15 cellular contexts compared by ENCODE assay signal in genomic region chr2:55025082-55025481, GRCh38. TPM values are rescaled to one million over a fixed set of nuclear protein-coding genes. Genes with fewer than 3 reads are reported as not detected.
DNase-seq lines count a peak whose midpoint lies in the region; ATAC-seq, FAIRE-seq and TF ChIP-seq lines count a peak whose summit lies in the region.
"Had no signal": no experiment of that assay in that cellular context is flagged by ENCODE, and none has a peak within 500 bp of the region (broad histone marks: within the 10 kb centered on the region; RNA-seq: fewer than 3 reads in every experiment).

No MANE protein-coding gene starts in this region.

- H4K20me1 ChIP-seq in MM.1S (ENCODE audit: insufficient read depth, low read length): no peaks in the 10 kb centered on the region; the same call in none of the 2 replicates

- ATAC-seq in HG02642 (IDR thresholded peaks at IDR 0.05; ENCODE audit: poor library complexity, unreplicated experiment) (peak; percentile 74), GM18870 (IDR thresholded peaks at IDR 0.05; ENCODE audit: unreplicated experiment) (no peak)
- peak; percentile 79 to 84 for ATAC-seq in stimulated activated naive B cell treated with anti-CD40 and anti-IgM and Interleukin-4, amounts not matched to agents 10 μg/mL and 1 μg/mL and 100 μg/mL, for 72 hours (replicated peaks)
- no peak for ATAC-seq in activated CD8-positive, alpha-beta memory T cell treated with anti-CD3 and anti-CD28 coated beads, Interleukin-2, amount 10 ng/mL, durations not matched to agents 7 days and 5 days
- ATAC-seq: GM23338 had no signal

- peaks cover 8 to 12% of the 10 kb centered on the region in 2 donors for H3K4me1 Mint-ChIP-seq in stimulated activated naive B cell treated with anti-CD40 and anti-IgM and Interleukin-4, amounts not matched to agents 10 μg/mL and 1 μg/mL and 100 μg/mL, for 72 hours
- H3K4me1 Mint-ChIP-seq in activated CD8-positive, alpha-beta memory T cell treated with anti-CD3 and anti-CD28 coated beads, Interleukin-2, amount 10 ng/mL, durations not matched to agents 7 days and 5 days: peaks cover 2% of the 10 kb centered on the region

- no peak for TF ChIP-seq CTCF in MM.1S (IDR thresholded peaks at IDR 0.05; ENCODE audit: low read length)

- no peak overlapping the region for H3K4me3 ChIP-seq in MM.1S (ENCODE audit: low read length)
- H3K4me3 ChIP-seq: GM23338, lung had no signal

- no peak overlapping the region for H2AFZ ChIP-seq in MM.1S (ENCODE audit: low read length)
- H2AFZ ChIP-seq: GM23338, parathyroid adenoma had no signal

- no peaks in the 10 kb centered on the region for H3K9me3 ChIP-seq in MM.1S (replicated peaks; ENCODE audit: insufficient read depth, low read length)

- 0 out of 2 replicates have a peak overlapping the region, but pooled peaks have one; percentile 4 for H3K4me2 ChIP-seq in MM.1S (ENCODE audit: low read depth, low read length)

- H3K9me2 ChIP-seq in MM.1S (replicated peaks; ENCODE audit: insufficient read depth, low read length): no peaks in the 10 kb centered on the region

- DNase-seq in GM19239 (ENCODE audit: insufficient read length, low spot score) (no peak), MM.1S (no peak), NCI-H2227 treated with DMSO at 0.1 percent for 48 hours (lab: John Stamatoyannopoulos, UW) (no peak)
- no peak for DNase-seq in stimulated activated naive B cell treated with anti-CD40 and anti-IgM and Interleukin-4, amounts not matched to agents 10 μg/mL and 1 μg/mL and 100 μg/mL, for 72 hours
- no peak for DNase-seq in activated CD8-positive, alpha-beta memory T cell treated with anti-CD3 and anti-CD28 coated beads, Interleukin-2, amount 10 ng/mL, durations not matched to agents 7 days and 5 days
- DNase-seq: hypothalamus; NCI-H446 treated with DMSO at 0.1 percent for 48 hours; Right ventricle myocardium superior; stimulated activated CD4-positive, alpha-beta T cell treated with anti-CD3 and anti-CD28 coated beads, Interleukin-2, amount 100 ng/mL, for 24 hours had no signal

- no peaks in the 10 kb centered on the region for H3F3A ChIP-seq in MM.1S (ENCODE audit: insufficient read depth, low read length)

- H3K27ac ChIP-seq in MM.1S (ENCODE audit: low read length): no peak overlapping the region
- H3K27ac ChIP-seq: HL-60, parathyroid adenoma had no signal

- H3K27ac Mint-ChIP-seq in stimulated activated naive B cell treated with anti-CD40 and anti-IgM and Interleukin-4, amounts not matched to agents 10 μg/mL and 1 μg/mL and 100 μg/mL, for 72 hours: no peak overlapping the region
- H3K27ac Mint-ChIP-seq in activated CD8-positive, alpha-beta memory T cell treated with anti-CD3 and anti-CD28 coated beads, Interleukin-2, amount 10 ng/mL, durations not matched to agents 7 days and 5 days: no peak overlapping the region
- H3K27ac Mint-ChIP-seq: GM23338 had no signal

- H3K9me3 Mint-ChIP-seq in stimulated activated naive B cell treated with anti-CD40 and anti-IgM and Interleukin-4, amounts not matched to agents 10 μg/mL and 1 μg/mL and 100 μg/mL, for 72 hours: no peaks in the 10 kb centered on the region
- H3K9me3 Mint-ChIP-seq in activated CD8-positive, alpha-beta memory T cell treated with anti-CD3 and anti-CD28 coated beads, Interleukin-2, amount 10 ng/mL, durations not matched to agents 7 days and 5 days (ENCODE audit: low read depth): no peaks in the 10 kb centered on the region
- H3K9me3 Mint-ChIP-seq: GM23338 had no signal

- H3K36me3 ChIP-seq in MM.1S (replicated peaks; ENCODE audit: insufficient read depth, low read length): no peaks in the 10 kb centered on the region

- H3K27me3 Mint-ChIP-seq in stimulated activated naive B cell treated with anti-CD40 and anti-IgM and Interleukin-4, amounts not matched to agents 10 μg/mL and 1 μg/mL and 100 μg/mL, for 72 hours: no peaks in the 10 kb centered on the region
- no peaks in the 10 kb centered on the region for H3K27me3 Mint-ChIP-seq in activated CD8-positive, alpha-beta memory T cell treated with anti-CD3 and anti-CD28 coated beads, Interleukin-2, amount 10 ng/mL, durations not matched to agents 7 days and 5 days

- H3K9ac ChIP-seq in MM.1S (ENCODE audit: low read length): no peak overlapping the region
- H3K9ac ChIP-seq: parathyroid adenoma had no signal

- peaks cover 0 to 9% of the 10 kb centered on the region in 2 donors for H3K36me3 Mint-ChIP-seq in stimulated activated naive B cell treated with anti-CD40 and anti-IgM and Interleukin-4, amounts not matched to agents 10 μg/mL and 1 μg/mL and 100 μg/mL, for 72 hours
- H3K36me3 Mint-ChIP-seq in activated CD8-positive, alpha-beta memory T cell treated with anti-CD3 and anti-CD28 coated beads, Interleukin-2, amount 10 ng/mL, durations not matched to agents 7 days and 5 days: peaks cover 4% of the 10 kb centered on the region

- peaks cover 80% of the 10 kb centered on the region for H3K79me2 ChIP-seq in MM.1S (ENCODE audit: low read length)

- peaks cover 19% of the 10 kb centered on the region for H3K4me1 ChIP-seq in MM.1S (ENCODE audit: low read length)
- H3K4me1 ChIP-seq: parathyroid adenoma had no signal

- peak; percentile 57 for FAIRE-seq in GM19239 (lab: Jason Lieb, UNC)

- peak overlapping the region in 1 of 2 donors; percentile 7 for H3K4me3 Mint-ChIP-seq in stimulated activated naive B cell treated with anti-CD40 and anti-IgM and Interleukin-4, amounts not matched to agents 10 μg/mL and 1 μg/mL and 100 μg/mL, for 72 hours
- H3K4me3 Mint-ChIP-seq in activated CD8-positive, alpha-beta memory T cell treated with anti-CD3 and anti-CD28 coated beads, Interleukin-2, amount 10 ng/mL, durations not matched to agents 7 days and 5 days: no peak overlapping the region
- H3K4me3 Mint-ChIP-seq: GM23338 had no signal

- CTCF ChIA-PET in activated CD8-positive, alpha-beta memory T cell treated with anti-CD3 and anti-CD28 coated beads, Interleukin-2, amount 10 ng/mL, durations not matched to agents 7 days and 5 days (lab: Charles Lee): interaction anchor here (1.6 kb wide), 1 partner anchor 149 kb away, joined by 6 read pairs; no protein-coding TSS in a partner anchor

- H3K27me3 ChIP-seq in MM.1S (replicated peaks; ENCODE audit: insufficient read depth, low read length): no peaks in the 10 kb centered on the region

RNA-seq across cellular contexts. Expression of gene RTN4, which starts 25.2 kb away (rescaled TPM):
- total RNA-seq in activated CD8-positive, alpha-beta memory T cell treated with anti-CD3 and anti-CD28 coated beads, Interleukin-2, amount 10 ng/mL, durations not matched to agents 7 days and 5 days: 10 to 100 TPM; 71.6 to 88.0 TPM

Comparison
In these comparisons a context has a peak if more than half of its experiments do, and no peak if none do; other contexts are left out.
1. ATAC-seq: peak in HG02642 (single experiment) and stimulated activated naive B cell treated with anti-CD40 and anti-IgM and Interleukin-4, amounts not matched to agents 10 μg/mL and 1 μg/mL and 100 μg/mL, for 72 hours (2 of 2); none in GM18870 (single experiment) and activated CD8-positive, alpha-beta memory T cell treated with anti-CD3 and anti-CD28 coated beads, Interleukin-2, amount 10 ng/mL, durations not matched to agents 7 days and 5 days (single experiment).